ENCODE assay signal across 9 cellular contexts in genomic region chr7:100220833-100221718, GRCh38. TPM values are rescaled to one million over a fixed set of nuclear protein-coding genes. Genes with fewer than 3 reads are reported as not detected.
DNase-seq lines count a peak whose midpoint lies in the region; ATAC-seq and TF ChIP-seq lines count a peak whose summit lies in the region.
"Had no signal": no experiment of that assay in that cellular context is flagged by ENCODE, and none has a peak within 500 bp of the region (broad histone marks: within the 10 kb centered on the region; RNA-seq: fewer than 3 reads in every experiment).

No MANE protein-coding gene starts in this region.

- H3K9me3 Mint-ChIP-seq in activated naive CD8-positive, alpha-beta T cell treated with anti-CD3 and anti-CD28 coated beads, Interleukin-2, amount 50 U/mL, for 24 hours, result no peaks in the 10 kb centered on the region
- no peaks in the 10 kb centered on the region for H3K9me3 Mint-ChIP-seq in endothelial cell (ENCODE audit: unreplicated experiment)
- H3K9me3 Mint-ChIP-seq in Calu3 (ENCODE audit: low read depth, unreplicated experiment), result no peaks in the 10 kb centered on the region
- H3K9me3 Mint-ChIP-seq: neural crest cell had no signal

- H3K4me1 Mint-ChIP-seq in activated naive CD8-positive, alpha-beta T cell treated with anti-CD3 and anti-CD28 coated beads, Interleukin-2, amount 50 U/mL, for 24 hours, result peaks cover 74% of the 10 kb centered on the region
- H3K4me1 Mint-ChIP-seq in endothelial cell (ENCODE audit: unreplicated experiment), result no peaks in the 10 kb centered on the region
- H3K4me1 Mint-ChIP-seq in Calu3 (ENCODE audit: low read depth, unreplicated experiment), result peaks cover 6% of the 10 kb centered on the region

- DNase-seq in CD1c-positive myeloid dendritic cell (ENCODE audit: extremely low spot score) (peak; percentile 26), T follicular helper cell (ENCODE audit: low read depth) (peak; percentile 76), endothelial cell (ENCODE audit: low spot score) (no peak), Calu3 (no peak)
- DNase-seq in activated naive CD8-positive, alpha-beta T cell treated with anti-CD3 and anti-CD28 coated beads, Interleukin-2, amount 50 U/mL, for 24 hours, result peak; percentile 82
- DNase-seq in stimulated activated CD8-positive, alpha-beta memory T cell treated with anti-CD3 and anti-CD28 coated beads, Interleukin-4, amount 100 ng/mL, for 1 hour (ENCODE audit: low read depth in 2 of 2, low spot score in 1 of 2), result peak; percentile 32 to 63

- TF ChIP-seq CTCF in endothelial cell (IDR thresholded peaks at IDR 0.05; ENCODE audit: unreplicated experiment), result no peak
- no peak for TF ChIP-seq CTCF in Calu3 (IDR thresholded peaks at IDR 0.05; ENCODE audit: unreplicated experiment)

- no TSS peak for BruUV-seq in Calu3 (replicated peaks; lab: Mats Ljungman, UMichigan)

- H3K36me3 Mint-ChIP-seq in activated naive CD8-positive, alpha-beta T cell treated with anti-CD3 and anti-CD28 coated beads, Interleukin-2, amount 50 U/mL, for 24 hours (ENCODE audit: low read depth), result peaks cover 27% of the 10 kb centered on the region
- H3K36me3 Mint-ChIP-seq in endothelial cell (ENCODE audit: low read depth, unreplicated experiment), result peaks cover 25% of the 10 kb centered on the region
- H3K36me3 Mint-ChIP-seq in Calu3 (ENCODE audit: insufficient read depth, unreplicated experiment), result peaks cover 9% of the 10 kb centered on the region

- intact Hi-C loops in Calu3 (cut with micrococcal nuclease; ENCODE audit: unreplicated experiment), result no loop called here

- H3K27ac Mint-ChIP-seq in activated naive CD8-positive, alpha-beta T cell treated with anti-CD3 and anti-CD28 coated beads, Interleukin-2, amount 50 U/mL, for 24 hours, result peak overlapping the region; percentile 97
- H3K27ac Mint-ChIP-seq in endothelial cell (ENCODE audit: unreplicated experiment) (no peak overlapping the region), Calu3 (ENCODE audit: unreplicated experiment) (no peak overlapping the region)

- peak overlapping the region; percentile 88 for H3K4me3 Mint-ChIP-seq in activated naive CD8-positive, alpha-beta T cell treated with anti-CD3 and anti-CD28 coated beads, Interleukin-2, amount 50 U/mL, for 24 hours
- H3K4me3 Mint-ChIP-seq in endothelial cell (ENCODE audit: unreplicated experiment) (no peak overlapping the region), Calu3 (ENCODE audit: low read depth, unreplicated experiment) (no peak overlapping the region)
- H3K4me3 Mint-ChIP-seq: neural crest cell had no signal

- CTCF ChIA-PET in Calu3 (lab: Charles Lee), result no interaction called here

- H3K27me3 Mint-ChIP-seq in activated naive CD8-positive, alpha-beta T cell treated with anti-CD3 and anti-CD28 coated beads, Interleukin-2, amount 50 U/mL, for 24 hours, result no peaks in the 10 kb centered on the region
- peaks cover 11% of the 10 kb centered on the region for H3K27me3 Mint-ChIP-seq in endothelial cell (ENCODE audit: unreplicated experiment)
- no peaks in the 10 kb centered on the region for H3K27me3 Mint-ChIP-seq in Calu3 (ENCODE audit: unreplicated experiment)

- peak; percentile 47 for ATAC-seq in GM21528 (IDR thresholded peaks at IDR 0.05; ENCODE audit: low FRiP score, unreplicated experiment)
- ATAC-seq in activated naive CD8-positive, alpha-beta T cell treated with anti-CD3 and anti-CD28 coated beads, Interleukin-2, amount 50 U/mL, for 24 hours, result peak; percentile 44
- ATAC-seq in SK-N-SH treated with all-trans-retinoic acid at 6 μM for 48 hours, result no peak

TF ChIP-seq in SK-N-SH treated with all-trans-retinoic acid at 6 μM for 48 hours, 23 proteins besides CTCF, POLR2A, EP300 and RAD21:
- TF ChIP-seq TCF4 (CRISPR knock-in tag; IDR thresholded peaks at IDR 0.05; ENCODE audit: borderline replicate concordance), result no peak
- TF ChIP-seq ZNF565 (CRISPR knock-in tag; conservative IDR thresholded peaks at IDR 0.05; ENCODE audit: low read depth), result no peak

RNA-seq across cellular contexts. Expression of gene PVRIG, which starts 1.3 kb away (rescaled TPM):
- total RNA-seq in endothelial cell (ENCODE audit: unreplicated experiment), result not detected
- total RNA-seq in Calu3 (2022), result not detected in 2 replicates
- total RNA-seq: neural crest cell had no signal

RNA-seq across cellular contexts. Expression of gene STAG3, which starts 43.4 kb away (rescaled TPM):
- total RNA-seq in endothelial cell (ENCODE audit: unreplicated experiment) (1.9 TPM), Calu3 (2022) (0.66 and 1.2 TPM in 2 replicates)

RNA-seq across cellular contexts. Expression of gene GPC2, which starts 43.9 kb away (rescaled TPM):
- total RNA-seq in endothelial cell (ENCODE audit: unreplicated experiment) (27.2 TPM), Calu3 (2022) (3.2 and 3.6 TPM in 2 replicates)

RNA-seq across cellular contexts. Expression of gene GAL3ST4, which starts 52.7 kb away (rescaled TPM):
- total RNA-seq in endothelial cell (ENCODE audit: unreplicated experiment) (4.4 TPM), Calu3 (2022) (0.14 TPM in 1 of 2 replicates, not detected in the other)

Comparison
In these comparisons a context has a peak if more than half of its experiments do, and no peak if none do; other contexts are left out.
1. DNase-seq: peak in CD1c-positive myeloid dendritic cell (single experiment), T follicular helper cell (single experiment), activated naive CD8-positive, alpha-beta T cell treated with anti-CD3 and anti-CD28 coated beads, Interleukin-2, amount 50 U/mL, for 24 hours (single experiment) and stimulated activated CD8-positive, alpha-beta memory T cell treated with anti-CD3 and anti-CD28 coated beads, Interleukin-4, amount 100 ng/mL, for 1 hour (2 of 2); none in endothelial cell (single experiment) and Calu3 (single experiment).